15 cellular contexts compared by ENCODE assay signal in the genomic region with DNA sequence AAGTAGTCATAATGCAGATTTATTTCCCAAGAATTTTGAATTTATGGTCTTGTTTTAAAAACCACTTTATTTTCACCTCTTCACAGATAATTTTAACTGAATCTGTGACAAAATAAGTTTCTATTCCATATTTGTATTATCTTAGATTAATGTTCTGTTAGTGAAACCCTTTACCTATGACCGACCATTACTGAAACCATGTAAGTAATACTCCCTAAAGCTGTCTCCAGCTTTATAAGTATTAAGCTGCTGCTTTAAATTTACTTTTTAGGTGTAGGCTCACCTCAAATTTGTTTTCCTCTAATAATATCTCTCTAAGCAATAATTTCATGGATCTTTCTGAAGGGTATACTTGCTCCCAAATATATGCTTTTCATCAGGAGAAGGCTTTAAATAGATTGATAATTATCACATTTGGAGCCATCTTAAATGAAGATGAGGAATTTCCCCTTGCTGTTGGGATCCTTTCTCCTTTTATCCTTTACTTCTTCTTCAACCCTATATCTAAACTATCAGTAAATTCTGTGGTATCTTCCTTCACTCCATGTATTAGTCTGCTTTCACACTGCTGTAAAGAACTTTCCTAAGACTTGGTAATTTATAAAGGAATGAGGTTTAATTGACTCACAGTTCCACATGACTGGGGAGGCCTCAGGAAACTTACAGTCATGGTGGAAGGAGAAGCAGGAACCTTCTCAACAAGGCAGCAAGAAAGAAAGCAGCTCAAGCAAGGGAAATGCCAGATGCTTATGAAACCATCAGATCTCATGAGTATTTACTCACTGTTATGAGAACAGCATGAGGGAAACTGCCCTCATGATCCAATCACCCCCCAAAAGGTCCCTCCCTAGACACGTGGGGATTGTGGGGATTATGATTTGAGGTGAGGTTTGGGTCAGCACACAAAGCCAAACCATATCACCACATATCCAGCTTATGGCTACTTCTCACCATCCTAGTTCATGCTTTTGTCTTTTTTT.
A peak's percentile ranks its signal among the peaks of the same experiment; 100 is the strongest.
DNase-seq lines count a peak whose midpoint lies in the region; ATAC-seq and TF ChIP-seq lines count a peak whose summit lies in the region.
"Had no signal": no experiment of that assay in that cellular context is flagged by ENCODE, and none has a peak within 500 bp of the region (broad histone marks: within the 10 kb centered on the region; RNA-seq: fewer than 3 reads in every experiment).

No MANE protein-coding gene starts in this region.

- WGBS in mammary epithelial cell (ENCODE audit: low coverage, missing lambda C conversion rate), result 71% methylated on average over 2 of the region's 2 CpGs
- WGBS in stomach, 5 donors, result 68 to 75% (median 71%) methylated on average over 2 of the region's 2 CpGs

- in situ Hi-C loops in mammary epithelial cell (cut with MboI; ENCODE audit: low sequenced_read_pairs in 2 of 2), result no loop called here

- TF ChIP-seq EP300 in stomach (IDR thresholded peaks at IDR 0.05), result no peak

- no peaks in the 10 kb centered on the region for H3K9me3 ChIP-seq in mammary epithelial cell (replicated peaks; ENCODE audit: insufficient read depth, low read length)
- H3K9me3 ChIP-seq in breast epithelium, result no peaks in the 10 kb centered on the region
- H3K9me3 ChIP-seq in stomach, result no peaks in the 10 kb centered on the region
- H3K9me3 ChIP-seq: neutrophil had no signal

- DNase-seq in mammary epithelial cell (peak; percentile 0), breast epithelium (ENCODE audit: low spot score in 2 of 2) (no peak), LoVo (ENCODE audit: low spot score) (no peak), HUDEP-2 (lab: John Stamatoyannopoulos, UW; ENCODE audit: unreplicated experiment in 76 of 76) (no peak), stomach (no peak), DMS153 treated with DMSO at 0.1 percent for 48 hours (lab: John Stamatoyannopoulos, UW; ENCODE audit: unreplicated experiment) (no peak)
- DNase-seq: activated CD4-positive, CD25-positive, alpha-beta regulatory T cell treated with anti-CD3 and anti-CD28 coated beads, Interleukin-2, amount 50 U/mL, for 72 hours; activated T-cell treated with anti-CD3 and anti-CD28 coated beads, Interleukin-2, amount 50 U/mL, for 4 hours; mesenchymal stem cell; NCI-H1417 treated with DMSO at 0.1 percent for 48 hours had no signal

- intact Hi-C loops in mammary epithelial cell (cut with micrococcal nuclease) (no loop called here), breast epithelium (cut with DNase I; ENCODE audit: low total_unique reads) (no loop called here), stomach (cut with DNase I; ENCODE audit: low total_unique reads) (no loop called here)

- H4K20me1 ChIP-seq in mammary epithelial cell (ENCODE audit: insufficient read depth, low read length), result no peaks in the 10 kb centered on the region

- no peak overlapping the region for H2AFZ ChIP-seq in mammary epithelial cell (ENCODE audit: low read depth, low read length)

- H3K9ac ChIP-seq in mammary epithelial cell (ENCODE audit: insufficient read depth, low read length), result no peak overlapping the region

- H3K79me2 ChIP-seq in mammary epithelial cell (ENCODE audit: insufficient read depth, low read length), result no peaks in the 10 kb centered on the region

- no peaks in the 10 kb centered on the region for H3K27me3 ChIP-seq in mammary epithelial cell (ENCODE audit: insufficient read depth, low read length)
- H3K27me3 ChIP-seq in breast epithelium, result no peaks in the 10 kb centered on the region
- H3K27me3 ChIP-seq in stomach, result no peaks in the 10 kb centered on the region
- H3K27me3 ChIP-seq: neutrophil had no signal

- CTCF ChIA-PET in mammary epithelial cell (lab: Charles Lee; ENCODE audit: low non-redundant PET), result no interaction called here

- ATAC-seq in HG02610 (IDR thresholded peaks at IDR 0.05; ENCODE audit: unreplicated experiment) (peak; percentile 68), HG03442 (IDR thresholded peaks at IDR 0.05; ENCODE audit: unreplicated experiment) (peak; percentile 53)
- ATAC-seq: activated T-cell treated with anti-CD3 and anti-CD28 coated beads, Interleukin-2, amount 50 U/mL, for 4 hours had no signal

- H3K4me1 ChIP-seq in mammary epithelial cell (ENCODE audit: insufficient read depth, low read length) (no peaks in the 10 kb centered on the region), breast epithelium (no peaks in the 10 kb centered on the region), stomach (peaks cover 0 to 6% (median 0%) of the 10 kb centered on the region in 4 donors)

- H3K27ac ChIP-seq in mammary epithelial cell (ENCODE audit: insufficient read depth, low read depth, low read length), result no peak overlapping the region
- H3K27ac ChIP-seq in breast epithelium, result no peak overlapping the region
- H3K27ac ChIP-seq in stomach, result no peak overlapping the region
- H3K27ac ChIP-seq: coronary artery, neutrophil, skin epidermis had no signal

- TF ChIP-seq POLR2A in breast epithelium (IDR thresholded peaks at IDR 0.05) (no peak), stomach (IDR thresholded peaks at IDR 0.05) (no peak)

- dilution Hi-C loops in mammary epithelial cell (cut with HindIII; ENCODE audit: low sequenced_read_pairs), result no loop called here

- H3K4me2 ChIP-seq in mammary epithelial cell (ENCODE audit: insufficient read depth, low read depth, low read length), result no peak overlapping the region

- H3K4me3 ChIP-seq in mammary epithelial cell (replicated peaks in 1 of 3; ENCODE audit: insufficient read depth in 1 of 3, low read depth in 2 of 3, low read length in 3 of 3) (no peak overlapping the region), breast epithelium (no peak overlapping the region), stomach (no peak overlapping the region)
- H3K4me3 ChIP-seq: coronary artery, skin epidermis had no signal

- H3K36me3 ChIP-seq in mammary epithelial cell (ENCODE audit: insufficient read depth, low read length), result no peaks in the 10 kb centered on the region
- H3K36me3 ChIP-seq in breast epithelium, result no peaks in the 10 kb centered on the region
- no peaks in the 10 kb centered on the region for H3K36me3 ChIP-seq in stomach
- H3K36me3 ChIP-seq: neutrophil had no signal

- TF ChIP-seq CTCF in mammary epithelial cell (conservative IDR thresholded peaks at IDR 0.05 in 1 of 2, IDR thresholded peaks at IDR 0.05 in 1 of 2; ENCODE audit: extremely low read depth in 1 of 2, insufficient read depth in 1 of 2, low read depth in 1 of 2, low read length in 2 of 2) (no peak), breast epithelium (IDR thresholded peaks at IDR 0.05) (no peak), stomach (IDR thresholded peaks at IDR 0.05) (no peak)

- no TSS peak for BruUV-seq in mammary epithelial cell (replicated peaks; lab: Mats Ljungman, UMichigan)
